In genomic region chr2:238771193-238771592, GRCh38 we compare ENCODE assay signal across 15 cellular contexts.
DNase-seq lines count a peak whose midpoint lies in the region; ATAC-seq and TF ChIP-seq lines count a peak whose summit lies in the region.
"Had no signal": no experiment of that assay in that cellular context is flagged by ENCODE, and none has a peak within 500 bp of the region (broad histone marks: within the 10 kb centered on the region; RNA-seq: fewer than 3 reads in every experiment).

No MANE protein-coding gene starts in this region.

- no peak for ATAC-seq in stimulated activated naive B cell treated with anti-CD40 and anti-IgM and Interleukin-4, amounts not matched to agents 10 μg/mL and 1 μg/mL and 100 μg/mL, for 72 hours (replicated peaks)
- no peak for ATAC-seq in HG02884 (IDR thresholded peaks at IDR 0.05; ENCODE audit: unreplicated experiment)
- ATAC-seq: activated T-helper 17 cell treated with anti-CD3 and anti-CD28 coated beads, Interleukin-2, amount 50 U/mL, for 72 hours; Panc1 had no signal

- peaks cover 13% of the 10 kb centered on the region for H3K9me3 Mint-ChIP-seq in neural progenitor cell
- peaks cover 12 to 14% of the 10 kb centered on the region in 2 donors for H3K9me3 Mint-ChIP-seq in stimulated activated naive B cell treated with anti-CD40 and anti-IgM and Interleukin-4, amounts not matched to agents 10 μg/mL and 1 μg/mL and 100 μg/mL, for 72 hours
- H3K9me3 Mint-ChIP-seq: activated T-helper 17 cell treated with anti-CD3 and anti-CD28 coated beads, Interleukin-2, amount 50 U/mL, for 72 hours had no signal

- H2AFZ ChIP-seq in neural progenitor cell (replicated peaks) = no peak overlapping the region

- no peaks in the 10 kb centered on the region for H3K79me2 ChIP-seq in neural progenitor cell (ENCODE audit: low read depth)

- H3K4me3 Mint-ChIP-seq in neural progenitor cell = no peak overlapping the region
- H3K4me3 Mint-ChIP-seq in stimulated activated naive B cell treated with anti-CD40 and anti-IgM and Interleukin-4, amounts not matched to agents 10 μg/mL and 1 μg/mL and 100 μg/mL, for 72 hours = no peak overlapping the region
- H3K4me3 Mint-ChIP-seq: activated B cell treated with CpG ODN at 0.5 μM for 24 hours; activated T-helper 17 cell treated with anti-CD3 and anti-CD28 coated beads, Interleukin-2, amount 50 U/mL, for 72 hours had no signal

- no peaks in the 10 kb centered on the region for H4K20me1 ChIP-seq in neural progenitor cell (ENCODE audit: low read depth)

- H3K27me3 Mint-ChIP-seq in neural progenitor cell (ENCODE audit: insufficient read depth, low read depth) = peaks cover 10% of the 10 kb centered on the region
- H3K27me3 Mint-ChIP-seq in stimulated activated naive B cell treated with anti-CD40 and anti-IgM and Interleukin-4, amounts not matched to agents 10 μg/mL and 1 μg/mL and 100 μg/mL, for 72 hours = peaks cover 19 to 20% of the 10 kb centered on the region in 2 donors

- no peak overlapping the region for H3K9ac ChIP-seq in neural progenitor cell

- intact Hi-C loops in esophagus muscularis mucosa (cut with DNase I) = no loop called here

- H3K36me3 Mint-ChIP-seq in neural progenitor cell = no peaks in the 10 kb centered on the region
- H3K36me3 Mint-ChIP-seq in stimulated activated naive B cell treated with anti-CD40 and anti-IgM and Interleukin-4, amounts not matched to agents 10 μg/mL and 1 μg/mL and 100 μg/mL, for 72 hours = peaks cover 8 to 11% of the 10 kb centered on the region in 2 donors

- H3K4me1 ChIP-seq in esophagus muscularis mucosa (peaks cover 0 to 20% (median 13%) of the 10 kb centered on the region in 4 donors), neural progenitor cell (no peaks in the 10 kb centered on the region)

- no peaks in the 10 kb centered on the region for H3F3A ChIP-seq in neural progenitor cell (ENCODE audit: low read depth)

- no peak overlapping the region for H3K27ac Mint-ChIP-seq in neural progenitor cell
- H3K27ac Mint-ChIP-seq in stimulated activated naive B cell treated with anti-CD40 and anti-IgM and Interleukin-4, amounts not matched to agents 10 μg/mL and 1 μg/mL and 100 μg/mL, for 72 hours = no peak overlapping the region
- H3K27ac Mint-ChIP-seq: activated B cell treated with CpG ODN at 0.5 μM for 24 hours; activated T-helper 17 cell treated with anti-CD3 and anti-CD28 coated beads, Interleukin-2, amount 50 U/mL, for 72 hours had no signal

- peaks cover 0 to 2% (median 0%) of the 10 kb centered on the region in 4 donors for H3K27me3 ChIP-seq in esophagus muscularis mucosa
- H3K27me3 ChIP-seq in neural progenitor cell = peaks cover 63% of the 10 kb centered on the region

- no peaks in the 10 kb centered on the region for H3K9me3 ChIP-seq in esophagus muscularis mucosa
- no peaks in the 10 kb centered on the region for H3K9me3 ChIP-seq in neural progenitor cell (ENCODE audit: low read depth)
- H3K9me3 ChIP-seq: MG63, transverse colon had no signal

- WGBS in esophagus muscularis mucosa = 30% methylated on average over 6 of the region's 6 CpGs

- peak; percentile 31 for DNase-seq in ELF-1 (ENCODE audit: low read depth, low spot score)
- DNase-seq in NCI-H69 (lab: John Stamatoyannopoulos, UW) = peak; percentile 20
- DNase-seq in esophagus muscularis mucosa (ENCODE audit: extremely low spot score) = peak; percentile 91
- DNase-seq in neural progenitor cell (ENCODE audit: low spot score) = peak; percentile 54
- no peak for DNase-seq in stimulated activated naive B cell treated with anti-CD40 and anti-IgM and Interleukin-4, amounts not matched to agents 10 μg/mL and 1 μg/mL and 100 μg/mL, for 72 hours
- DNase-seq in GM10266 (ENCODE audit: extremely low spot score) = no peak
- no peak for DNase-seq in amygdala (lab: John Stamatoyannopoulos, UW)
- DNase-seq: activated B cell treated with CpG ODN at 0.5 μM for 24 hours; effector memory CD4-positive, alpha-beta T cell; islet precursor cell; MG63; transverse colon had no signal

- peaks cover 3% of the 10 kb centered on the region for H3K4me1 Mint-ChIP-seq in neural progenitor cell
- peaks cover 8 to 12% of the 10 kb centered on the region in 2 donors for H3K4me1 Mint-ChIP-seq in stimulated activated naive B cell treated with anti-CD40 and anti-IgM and Interleukin-4, amounts not matched to agents 10 μg/mL and 1 μg/mL and 100 μg/mL, for 72 hours
- H3K4me1 Mint-ChIP-seq: activated T-helper 17 cell treated with anti-CD3 and anti-CD28 coated beads, Interleukin-2, amount 50 U/mL, for 72 hours had no signal

- TF ChIP-seq CTCF in esophagus muscularis mucosa (IDR thresholded peaks at IDR 0.05) = peak; percentile 18 to 33 (median 22)
- TF ChIP-seq CTCF in neural progenitor cell (IDR thresholded peaks at IDR 0.05) = peak; percentile 49
- TF ChIP-seq CTCF in GM10266 (IDR thresholded peaks at IDR 0.05; ENCODE audit: control insufficient read depth, insufficient read depth, low read depth, missing control alignments) = no peak

- no peak overlapping the region for H3K4me2 ChIP-seq in neural progenitor cell

- H3K36me3 ChIP-seq in esophagus muscularis mucosa = no peaks in the 10 kb centered on the region
- no peaks in the 10 kb centered on the region for H3K36me3 ChIP-seq in neural progenitor cell
- H3K36me3 ChIP-seq: MG63, transverse colon had no signal

- TF ChIP-seq POLR2A in esophagus muscularis mucosa (IDR thresholded peaks at IDR 0.05; ENCODE audit: low read depth) = no peak

- H3K4me3 ChIP-seq in esophagus muscularis mucosa (peak overlapping the region in 3 of 4 donors; percentile 26 to 40 (median 33)), neural progenitor cell (no peak overlapping the region)
- H3K4me3 ChIP-seq: MG63, transverse colon had no signal

- no peak for TF ChIP-seq EP300 in esophagus muscularis mucosa (IDR thresholded peaks at IDR 0.05)

- H3K27ac ChIP-seq in esophagus muscularis mucosa (replicated peaks in 1 of 4) = peak overlapping the region in 2 of 4 donors; percentile 57 to 58
- H3K27ac ChIP-seq in neural progenitor cell = no peak overlapping the region
- H3K27ac ChIP-seq: transverse colon had no signal

Comparison
In these comparisons a context has a peak if more than half of its experiments do, and no peak if none do; other contexts are left out.
1. DNase-seq: peak in ELF-1 (single experiment), NCI-H69 (single experiment), esophagus muscularis mucosa (single experiment) and neural progenitor cell (single experiment); none in stimulated activated naive B cell treated with anti-CD40 and anti-IgM and Interleukin-4, amounts not matched to agents 10 μg/mL and 1 μg/mL and 100 μg/mL, for 72 hours (single experiment), GM10266 (single experiment) and amygdala (0 of 56).